Comparison of ENCODE assay signal across 1 cellular context in the genomic region with DNA sequence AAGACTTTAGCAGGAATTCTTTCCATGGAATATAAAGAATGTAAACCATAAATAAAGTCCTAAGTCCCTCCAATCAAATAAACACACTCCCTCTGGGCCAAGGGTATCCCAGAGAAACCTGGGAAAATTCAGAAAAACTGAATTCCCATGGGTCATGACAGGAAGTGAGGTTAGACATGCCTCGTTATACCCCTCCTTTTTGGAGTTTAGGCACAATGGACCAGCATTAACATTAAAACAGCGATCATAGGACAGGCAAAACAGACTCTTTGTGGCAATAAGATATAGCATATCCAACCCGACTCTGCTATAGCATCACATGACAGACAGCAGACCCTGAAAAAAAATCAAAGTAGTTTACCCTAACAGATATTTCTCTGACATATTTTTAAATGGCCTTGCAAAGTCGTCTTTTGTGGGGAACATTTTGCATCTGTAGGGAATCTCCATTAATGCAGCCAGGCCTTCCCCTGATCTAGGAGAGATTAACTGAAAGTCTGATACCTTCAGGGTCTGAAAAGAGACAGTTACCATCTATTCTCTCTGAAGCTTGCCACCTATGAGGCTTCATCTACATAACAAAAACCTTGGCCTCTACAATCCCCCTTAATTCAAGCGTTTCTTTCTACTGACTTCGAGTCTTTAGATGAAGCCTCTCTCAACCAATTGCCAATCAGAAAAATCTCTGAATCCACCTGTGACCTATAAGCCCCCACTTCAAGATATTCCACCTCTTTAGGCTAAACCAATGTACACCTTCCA.
TF ChIP-seq lines count a peak whose summit lies in the region.

No MANE protein-coding gene starts in this region.

TF ChIP-seq in H1, 55 proteins besides CTCF, POLR2A, EP300 and RAD21 (continued from another document):
- TF ChIP-seq USF2 (IDR thresholded peaks at IDR 0.05; ENCODE audit: low read length) = no peak
- TF ChIP-seq BRCA1 (IDR thresholded peaks at IDR 0.05; ENCODE audit: low read depth, low read length) = no peak
- TF ChIP-seq PHF8 (conservative IDR thresholded peaks at IDR 0.05; ENCODE audit: low read depth, low read length) = no peak
- TF ChIP-seq E2F6 (IDR thresholded peaks at IDR 0.05) = no peak
- no peak for TF ChIP-seq CBX5 (IDR thresholded peaks at IDR 0.05; ENCODE audit: low read depth, low read length)
- TF ChIP-seq SP4 (IDR thresholded peaks at IDR 0.05; ENCODE audit: low read length) = no peak
- TF ChIP-seq POU5F1 (IDR thresholded peaks at IDR 0.05; ENCODE audit: low read depth, low read length) = peak; percentile 57
- no peak for TF ChIP-seq JUN (IDR thresholded peaks at IDR 0.05; ENCODE audit: low read depth, low read length)
- no peak for TF ChIP-seq POLR2AphosphoS5 (IDR thresholded peaks at IDR 0.05; ENCODE audit: low read depth, low read length)
- no peak for TF ChIP-seq TEAD4 (IDR thresholded peaks at IDR 0.05; ENCODE audit: low read depth, low read length)
- TF ChIP-seq NRF1 (IDR thresholded peaks at IDR 0.05; ENCODE audit: low read depth, low read length) = no peak
